ENCODE assay signal across 1 cellular context in the genomic region with DNA sequence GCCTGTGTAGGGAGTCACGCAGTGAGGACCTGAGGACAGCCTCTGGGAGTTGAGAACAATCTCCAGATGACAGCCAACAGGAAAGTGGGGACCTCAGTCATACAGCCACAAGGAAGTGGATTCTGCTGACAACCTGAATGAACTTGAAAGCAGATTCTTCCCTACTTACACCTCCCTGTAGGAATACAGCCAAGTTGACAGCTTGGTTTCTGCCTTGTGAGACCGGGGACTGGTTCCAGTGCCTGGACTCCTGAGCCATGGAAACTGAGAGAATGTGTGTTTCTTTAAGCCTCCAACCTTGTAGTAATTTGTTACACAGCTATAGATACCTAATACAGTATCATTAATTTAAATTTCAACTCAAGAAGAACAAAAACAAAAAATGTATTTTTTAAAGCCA.
TF ChIP-seq lines count a peak whose summit lies in the region.

No MANE protein-coding gene starts in this region.

TF ChIP-seq in A549, 52 proteins besides CTCF, POLR2A, EP300 and RAD21 (continued from another document):
- no peak for TF ChIP-seq NR3C1 (IDR thresholded peaks at IDR 0.05)
- TF ChIP-seq NFE2L2 (conservative IDR thresholded peaks at IDR 0.05; ENCODE audit: low read length), result no peak
- no peak for TF ChIP-seq CHD4 (IDR thresholded peaks at IDR 0.05; ENCODE audit: borderline replicate concordance)
TF ChIP-seq in A549: peak in this region for 0.
